Comparison of ENCODE assay signal across 7 cellular contexts in genomic region chr12:8179989-8180585, GRCh38. TPM values are rescaled to one million over a fixed set of nuclear protein-coding genes. Genes with fewer than 3 reads are reported as not detected.
DNase-seq lines count a peak whose midpoint lies in the region; ATAC-seq and TF ChIP-seq lines count a peak whose summit lies in the region.
"Not testable (repeated sequence)": the region's sequence is repeated elsewhere in the genome, so short reads cannot be mapped to it uniquely, and the experiment has no call there.

No MANE protein-coding gene starts in this region.

- not testable (repeated sequence) for H3K9me3 ChIP-seq in endocrine pancreas (ENCODE audit: control insufficient read depth, low read length); right lobe of liver

- ATAC-seq in right lobe of liver, result peak in 2 of 4 donors; percentile 40 to 44

- WGBS in right lobe of liver (ENCODE audit: insufficient coverage, low coverage, low lambda C conversion rate, missing lambda C conversion rate), result 0% methylated on average over 8 of the region's 43 CpGs

- H3K27me3 ChIP-seq in endocrine pancreas (ENCODE audit: control insufficient read depth, insufficient read depth, low read length); right lobe of liver: not testable (repeated sequence)

- TF ChIP-seq CTCF in GM12872 (IDR thresholded peaks at IDR 0.05; ENCODE audit: insufficient read depth, low read depth, low read length) (peak; percentile 60), NB4 (IDR thresholded peaks at IDR 0.05; ENCODE audit: low read depth, low read length) (peak; percentile 55), right lobe of liver (IDR thresholded peaks at IDR 0.05) (peak; percentile 5 to 73 (median 63))

- H3K4me3 ChIP-seq in NB4 (ENCODE audit: low read depth, low read length) (peak overlapping the region; percentile 25), right lobe of liver (peak overlapping the region; percentile 61 to 78 (median 71))
- H3K4me3 ChIP-seq in endocrine pancreas (ENCODE audit: control insufficient read depth, insufficient read depth, low read length), result not testable (repeated sequence)

- H3K27ac ChIP-seq in right lobe of liver, result peak overlapping the region in 1 of 3 donors; percentile 49

- DNase-seq in NB4 (ENCODE audit: low read depth) (peak; percentile 74), right lobe of liver (peak; percentile 72 to 80 (median 72))
- DNase-seq in activated T-cell treated with anti-CD3 and anti-CD28 coated beads, Interleukin-2, amount 50 U/mL, for 48 hours, result peak; percentile 88 to 90
- DNase-seq in stimulated activated CD4-positive, alpha-beta T cell treated with anti-CD3 and anti-CD28 coated beads, Interleukin-12 subunit alpha, Interleukin-12 subunit beta, amount 100 ng/mL, for 4 hours, result peak; percentile 49

- not testable (repeated sequence) for H3K36me3 ChIP-seq in endocrine pancreas (ENCODE audit: control insufficient read depth, insufficient read depth, low read length); right lobe of liver

- peak overlapping the region; percentile 51 for H3K9ac ChIP-seq in endocrine pancreas (ENCODE audit: control insufficient read depth, insufficient read depth, low read length)

- H3K4me1 ChIP-seq in endocrine pancreas (ENCODE audit: control insufficient read depth, insufficient read depth, low read length); right lobe of liver: not testable (repeated sequence)

- not testable (repeated sequence) for TF ChIP-seq POLR2A in NB4 (IDR thresholded peaks at IDR 0.05; ENCODE audit: extremely low read depth, insufficient read length); right lobe of liver (IDR thresholded peaks at IDR 0.05)
- peak; percentile 48 for TF ChIP-seq POLR2A in Raji (IDR thresholded peaks at IDR 0.05; ENCODE audit: insufficient read depth, low read depth, low read length)

- intact Hi-C loops in right lobe of liver (cut with DNase I), result not testable (repeated sequence)

RNA-seq across cellular contexts. Expression of gene ZNF705A, which starts 23.3 kb away (rescaled TPM):
- total RNA-seq in right lobe of liver, result not detected

RNA-seq across cellular contexts. Expression of gene FAM90A1, which starts 47.3 kb away (rescaled TPM):
- total RNA-seq in right lobe of liver, result under 1 TPM in 1 of 6 experiments, not detected in 5; 0.07 TPM

RNA-seq across cellular contexts. Expression of gene CLEC4A, which starts 56.7 kb away (rescaled TPM):
- 1 to 10 TPM in 1 of 6 experiments, under 1 TPM in 4, not detected in 1; 0.25 to 1.3 (median 0.63) TPM for total RNA-seq in right lobe of liver
